ENCODE assay signal across 25 cellular contexts in the genomic region with DNA sequence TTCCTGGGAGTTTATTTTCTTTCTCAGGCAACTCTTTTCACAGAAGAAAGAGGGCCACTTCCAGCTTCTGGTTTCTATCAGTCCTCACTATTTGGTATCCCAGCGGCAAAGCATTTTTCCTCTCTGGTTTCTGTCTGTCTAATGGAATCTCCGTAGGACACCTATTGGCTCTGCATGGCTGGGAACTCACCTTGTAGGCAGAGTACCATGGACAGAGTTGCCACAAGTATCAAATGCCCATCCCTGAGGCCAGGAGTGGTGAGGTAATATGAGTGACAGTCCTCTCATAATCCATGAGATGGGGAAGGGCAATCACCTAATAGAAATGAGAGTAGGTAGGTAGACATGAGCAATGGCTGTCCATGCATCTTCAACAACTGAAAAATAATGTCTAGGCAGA.
"Had no signal": no experiment of that assay in that cellular context is flagged by ENCODE, and none has a peak within 500 bp of the region (broad histone marks: within the 10 kb centered on the region; RNA-seq: fewer than 3 reads in every experiment).

No MANE protein-coding gene starts in this region.

- H3K4me1 Mint-ChIP-seq: endodermal cell had no signal

- H3K9me3 ChIP-seq: colonic mucosa, esophagus muscularis mucosa, esophagus squamous epithelium, gastrocnemius medialis, gastroesophageal sphincter had no signal

- H3K4me3 ChIP-seq: colonic mucosa, coronary artery, dorsolateral prefrontal cortex, esophagus muscularis mucosa, esophagus squamous epithelium, gastrocnemius medialis, gastroesophageal sphincter, heart left ventricle, heart right ventricle had no signal

- H3K27me3 ChIP-seq: colonic mucosa, esophagus muscularis mucosa, esophagus squamous epithelium, foreskin keratinocyte, gastrocnemius medialis, gastroesophageal sphincter, heart left ventricle, heart right ventricle had no signal

- H3K4me3 Mint-ChIP-seq: dendritic cell treated with granulocyte-macrophage colony-stimulating factor and Interleukin-4, amounts not matched to agents 40 ng/mL and 50 ng/mL, for 4 days; effector memory CD8-positive, alpha-beta T cell; endodermal cell had no signal

- DNase-seq: colonic mucosa; cortex of kidney; dermis blood vessel endothelial cell; dorsolateral prefrontal cortex; effector CD4-positive, alpha-beta T cell; effector CD8-positive, alpha-beta T cell; effector memory CD4-positive, alpha-beta T cell; effector memory CD8-positive, alpha-beta T cell; endodermal cell; erythroblast; esophagus squamous epithelium; foreskin fibroblast; foreskin keratinocyte; foreskin melanocyte; gastrocnemius medialis; glutamatergic neuron; head of caudate nucleus; heart left ventricle; heart right ventricle had no signal

- H3K4me1 ChIP-seq: colonic mucosa, esophagus muscularis mucosa, esophagus squamous epithelium, foreskin keratinocyte, gastrocnemius medialis, gastroesophageal sphincter, heart left ventricle, heart right ventricle had no signal

- H3K27me3 Mint-ChIP-seq: dendritic cell treated with granulocyte-macrophage colony-stimulating factor and Interleukin-4, amounts not matched to agents 40 ng/mL and 50 ng/mL, for 4 days; effector memory CD8-positive, alpha-beta T cell had no signal

- ATAC-seq: effector memory CD8-positive, alpha-beta T cell; esophagus mucosa; foreskin keratinocyte; gastrocnemius medialis; gastroesophageal sphincter; heart left ventricle; heart right ventricle had no signal

- H3K27ac ChIP-seq: colonic mucosa, coronary artery, dorsolateral prefrontal cortex, epithelial cell of prostate, esophagus muscularis mucosa, esophagus squamous epithelium, foreskin keratinocyte, gastrocnemius medialis, gastroesophageal sphincter, heart left ventricle, heart right ventricle had no signal

- H3K36me3 ChIP-seq: colonic mucosa, esophagus muscularis mucosa, esophagus squamous epithelium, gastrocnemius medialis, gastroesophageal sphincter, heart left ventricle, heart right ventricle had no signal

- H3K9me3 Mint-ChIP-seq: endodermal cell had no signal

- H3K27ac Mint-ChIP-seq: dendritic cell treated with granulocyte-macrophage colony-stimulating factor and Interleukin-4, amounts not matched to agents 40 ng/mL and 50 ng/mL, for 4 days; effector memory CD8-positive, alpha-beta T cell; endodermal cell had no signal
